In the genomic region with DNA sequence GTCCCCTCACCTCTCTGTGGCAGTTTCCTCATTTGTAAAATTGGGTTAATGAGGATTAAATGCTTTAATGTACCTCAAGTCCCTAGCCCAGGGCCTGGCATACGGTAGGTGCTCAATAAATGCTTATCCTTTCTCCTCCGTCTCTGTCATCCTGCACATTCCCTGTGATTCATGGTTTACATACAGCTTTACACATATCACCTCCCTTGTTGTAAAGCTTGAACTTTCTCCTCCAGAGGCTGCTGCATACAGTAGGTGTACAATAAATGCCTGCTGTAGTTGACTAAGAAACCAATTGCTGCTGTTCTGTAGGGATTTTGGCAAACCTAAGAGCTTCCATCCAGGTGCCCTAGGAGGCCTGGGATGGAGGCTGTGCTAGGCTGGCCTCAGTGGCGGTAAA, we compare ENCODE assay signal across 23 cellular contexts. TPM values are rescaled to one million over a fixed set of nuclear protein-coding genes. Genes with fewer than 3 reads are reported as not detected.
"Had no signal": no experiment of that assay in that cellular context is flagged by ENCODE, and none has a peak within 500 bp of the region (broad histone marks: within the 10 kb centered on the region; RNA-seq: fewer than 3 reads in every experiment).

No MANE protein-coding gene starts in this region.

- H3K9me3 ChIP-seq: heart right ventricle, vagina had no signal

- H3K27ac Mint-ChIP-seq: activated B cell treated with CpG ODN at 0.5 μM for 24 hours; activated CD4-positive, alpha-beta T cell treated with anti-CD3 and anti-CD28 coated beads for 36 hours; activated naive CD4-positive, alpha-beta T cell treated with anti-CD3 and anti-CD28 coated beads for 36 hours; activated naive CD8-positive, alpha-beta T cell treated with anti-CD3 and anti-CD28 coated beads, Interleukin-2, amount 10 ng/mL, durations not matched to agents 7 days and 5 days; endodermal cell; natural killer cell treated with Interleukin-12 subunit alpha and Interleukin-12 subunit beta and Interleukin-15 and Interleukin-18, amount 100 ng/mL, for 72 hours had no signal

- H3K36me3 Mint-ChIP-seq: activated naive CD8-positive, alpha-beta T cell treated with anti-CD3 and anti-CD28 coated beads, Interleukin-2, amount 10 ng/mL, durations not matched to agents 7 days and 5 days; natural killer cell treated with Interleukin-12 subunit alpha and Interleukin-12 subunit beta and Interleukin-15 and Interleukin-18, amount 100 ng/mL, for 72 hours had no signal

- DNase-seq: activated B cell treated with CpG ODN at 0.5 μM for 24 hours; activated CD4-positive, alpha-beta T cell treated with anti-CD3 and anti-CD28 coated beads for 36 hours; activated CD4-positive, alpha-beta T cell treated with anti-CD3 and anti-CD28 coated beads, Interleukin-2, amount 50 U/mL, for 4 hours; activated CD8-positive, alpha-beta memory T cell treated with anti-CD3 and anti-CD28 coated beads, Interleukin-2, amount 50 U/mL, for 48 hours; activated naive CD4-positive, alpha-beta T cell treated with anti-CD3 and anti-CD28 coated beads for 36 hours; activated naive CD8-positive, alpha-beta T cell treated with anti-CD3 and anti-CD28 coated beads, Interleukin-2, amount 10 ng/mL, durations not matched to agents 7 days and 5 days; activated T-cell treated with anti-CD3 and anti-CD28 coated beads, Interleukin-2, amount 50 U/mL, for 4 hours; amniotic stem cell; islet precursor cell; left cardiac atrium; midbrain; nucleus accumbens; stimulated activated CD4-positive, alpha-beta T cell treated with anti-CD3 and anti-CD28 coated beads, Interleukin-2, amount 100 ng/mL, for 48 hours; stimulated activated naive CD4-positive, alpha-beta T cell; substantia nigra; T1000; trophoblast cell had no signal

- H3K36me3 ChIP-seq: heart right ventricle, vagina had no signal

- H3K4me1 Mint-ChIP-seq: activated CD4-positive, alpha-beta T cell treated with anti-CD3 and anti-CD28 coated beads for 36 hours; activated naive CD8-positive, alpha-beta T cell treated with anti-CD3 and anti-CD28 coated beads, Interleukin-2, amount 10 ng/mL, durations not matched to agents 7 days and 5 days had no signal

- H3K4me3 ChIP-seq: coronary artery, vagina had no signal

- H3K4me3 Mint-ChIP-seq: activated B cell treated with CpG ODN at 0.5 μM for 24 hours; activated CD4-positive, alpha-beta T cell treated with anti-CD3 and anti-CD28 coated beads for 36 hours; activated naive CD4-positive, alpha-beta T cell treated with anti-CD3 and anti-CD28 coated beads for 36 hours; activated naive CD8-positive, alpha-beta T cell treated with anti-CD3 and anti-CD28 coated beads, Interleukin-2, amount 10 ng/mL, durations not matched to agents 7 days and 5 days; activated T-cell treated with anti-CD3 and anti-CD28 coated beads, Interleukin-2, amount 50 U/mL, for 4 hours; endodermal cell; natural killer cell treated with Interleukin-12 subunit alpha and Interleukin-12 subunit beta and Interleukin-15 and Interleukin-18, amount 100 ng/mL, for 72 hours had no signal

- H3K9me3 Mint-ChIP-seq: activated B cell treated with CpG ODN at 0.5 μM for 24 hours; activated naive CD4-positive, alpha-beta T cell treated with anti-CD3 and anti-CD28 coated beads for 36 hours; activated naive CD8-positive, alpha-beta T cell treated with anti-CD3 and anti-CD28 coated beads, Interleukin-2, amount 10 ng/mL, durations not matched to agents 7 days and 5 days; activated T-cell treated with anti-CD3 and anti-CD28 coated beads, Interleukin-2, amount 50 U/mL, for 4 hours; endodermal cell; natural killer cell treated with Interleukin-12 subunit alpha and Interleukin-12 subunit beta and Interleukin-15 and Interleukin-18, amount 100 ng/mL, for 72 hours had no signal

- ATAC-seq: activated CD4-positive, alpha-beta T cell treated with anti-CD3 and anti-CD28 coated beads for 36 hours; activated T-cell treated with anti-CD3 and anti-CD28 coated beads, Interleukin-2, amount 50 U/mL, for 4 hours; natural killer cell treated with Interleukin-12 subunit alpha and Interleukin-12 subunit beta and Interleukin-15 and Interleukin-18, amount 100 ng/mL, for 72 hours had no signal

- H3K27me3 ChIP-seq: vagina had no signal

RNA-seq across cellular contexts. Expression of gene CSPG4, which starts 1.5 kb away (rescaled TPM):
- total RNA-seq: activated B cell treated with CpG ODN at 0.5 μM for 24 hours; activated CD4-positive, alpha-beta T cell treated with anti-CD3 and anti-CD28 coated beads for 36 hours; activated naive CD4-positive, alpha-beta T cell treated with anti-CD3 and anti-CD28 coated beads for 36 hours; activated naive CD8-positive, alpha-beta T cell treated with anti-CD3 and anti-CD28 coated beads, Interleukin-2, amount 10 ng/mL, durations not matched to agents 7 days and 5 days; natural killer cell treated with Interleukin-12 subunit alpha and Interleukin-12 subunit beta and Interleukin-15 and Interleukin-18, amount 100 ng/mL, for 72 hours; T-helper 1 cell treated with Interleukin-12 subunit alpha and Interleukin-12 subunit beta and Interleukin-4 antibody, amounts not matched to agents 30 ng/mL and 1 ng/mL, for 36 hours had no signal
